11 cellular contexts compared by ENCODE assay signal in the genomic region with DNA sequence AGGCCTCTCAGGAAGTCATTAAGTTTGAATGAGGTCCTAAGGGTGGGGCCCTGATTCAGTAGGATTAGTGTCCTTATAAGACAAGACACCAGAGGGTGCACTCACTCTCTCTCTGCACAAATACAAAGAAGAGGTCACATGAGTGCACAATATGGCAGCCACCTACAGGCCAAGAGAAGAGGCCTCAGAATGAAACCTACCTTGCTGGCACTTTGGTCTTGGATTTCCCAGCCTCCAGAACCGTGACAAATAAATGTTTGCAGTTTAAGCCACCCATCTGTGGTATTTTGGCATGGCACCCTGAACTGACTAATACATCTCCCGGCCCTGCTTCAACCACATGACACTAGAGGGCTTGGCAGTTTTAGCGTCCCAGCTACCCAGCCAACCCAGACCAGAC.
DNase-seq lines count a peak whose midpoint lies in the region; ATAC-seq and TF ChIP-seq lines count a peak whose summit lies in the region.
"Had no signal": no experiment of that assay in that cellular context is flagged by ENCODE, and none has a peak within 500 bp of the region (broad histone marks: within the 10 kb centered on the region; RNA-seq: fewer than 3 reads in every experiment).

No MANE protein-coding gene starts in this region.

- no TSS peak for BruUV-seq in Caco-2 (replicated peaks; lab: Mats Ljungman, UMichigan)

- TF ChIP-seq CTCF in GM12865 (IDR thresholded peaks at IDR 0.05; ENCODE audit: insufficient read depth, low read depth, low read length, missing control alignments) = no peak
- no peak for TF ChIP-seq CTCF in epithelial cell of esophagus (IDR thresholded peaks at IDR 0.05; ENCODE audit: insufficient read depth, low read depth, low read length, missing control alignments)
- TF ChIP-seq CTCF in Caco-2 (IDR thresholded peaks at IDR 0.05; ENCODE audit: insufficient read depth in 1 of 2, low read depth in 1 of 2, low read length in 1 of 2, severe bottlenecking in 1 of 2, unreplicated experiment in 1 of 2) = no peak

- intact Hi-C loops in Caco-2 (cut with micrococcal nuclease; ENCODE audit: unreplicated experiment) = no loop called here
- intact Hi-C loops in left ventricle myocardium superior (cut with micrococcal nuclease) = no loop called here

- no peaks in the 10 kb centered on the region; the same call in 1 of the 2 replicates for H3K9me3 ChIP-seq in Caco-2
- H3K9me3 ChIP-seq: uterus had no signal

- H3K27me3 Mint-ChIP-seq in Caco-2 (ENCODE audit: insufficient read depth, unreplicated experiment) = peaks cover 4% of the 10 kb centered on the region

- ATAC-seq in left ventricle myocardium superior = no peak
- ATAC-seq: effector memory CD8-positive, alpha-beta T cell; naive thymus-derived CD4-positive, alpha-beta T cell had no signal

- H3K27ac Mint-ChIP-seq in Caco-2 (ENCODE audit: unreplicated experiment) = no peak overlapping the region
- H3K27ac Mint-ChIP-seq: effector memory CD8-positive, alpha-beta T cell; naive thymus-derived CD4-positive, alpha-beta T cell had no signal

- peak; percentile 1 for DNase-seq in COR-L47 (lab: John Stamatoyannopoulos, UW)
- DNase-seq in GM12865 (ENCODE audit: low read depth) = peak; percentile 58
- peak; percentile 28 for DNase-seq in NCI-H69 (lab: John Stamatoyannopoulos, UW)
- peak; percentile 52 for DNase-seq in epithelial cell of esophagus (ENCODE audit: low read depth)
- no peak for DNase-seq in hepatic stellate cell (ENCODE audit: low spot score)
- no peak for DNase-seq in Caco-2
- no peak for DNase-seq in left ventricle myocardium superior
- DNase-seq: effector memory CD8-positive, alpha-beta T cell; IMR-90; naive thymus-derived CD4-positive, alpha-beta T cell; uterus had no signal

- H3K4me3 ChIP-seq in GM12865 (ENCODE audit: low read depth, low read length) (no peak overlapping the region), epithelial cell of esophagus (ENCODE audit: low read length) (no peak overlapping the region), Caco-2 (ENCODE audit: low read depth, low read length) (no peak overlapping the region)
- H3K4me3 ChIP-seq: uterus had no signal

- H3K36me3 Mint-ChIP-seq in Caco-2 (ENCODE audit: insufficient read depth, unreplicated experiment) = no peaks in the 10 kb centered on the region

- POLR2A ChIA-PET in Caco-2 (lab: Charles Lee) = no interaction called here

- H3K9me3 Mint-ChIP-seq in Caco-2 (ENCODE audit: unreplicated experiment) = peaks cover 15% of the 10 kb centered on the region
- H3K9me3 Mint-ChIP-seq: effector memory CD8-positive, alpha-beta T cell had no signal

- H3K27me3 ChIP-seq in Caco-2 (replicated peaks; ENCODE audit: control insufficient read depth, insufficient read depth, low read length) = no peaks in the 10 kb centered on the region
- H3K27me3 ChIP-seq: uterus had no signal

- CTCF ChIA-PET in Caco-2 (lab: Charles Lee) = no interaction called here

- no peaks in the 10 kb centered on the region for H3K4me1 ChIP-seq in Caco-2
- H3K4me1 ChIP-seq: uterus had no signal

- H3K4me1 Mint-ChIP-seq in Caco-2 (ENCODE audit: low read depth, unreplicated experiment) = no peaks in the 10 kb centered on the region

- no peaks in the 10 kb centered on the region for H3K36me3 ChIP-seq in Caco-2 (ENCODE audit: control insufficient read depth, insufficient read depth, low read length)
- H3K36me3 ChIP-seq: uterus had no signal

- H3K4me3 Mint-ChIP-seq in Caco-2 (ENCODE audit: unreplicated experiment) = no peak overlapping the region
- H3K4me3 Mint-ChIP-seq: effector memory CD8-positive, alpha-beta T cell; naive thymus-derived CD4-positive, alpha-beta T cell had no signal

Comparison
In these comparisons a context has a peak if more than half of its experiments do, and no peak if none do; other contexts are left out.
1. DNase-seq: peak in COR-L47 (single experiment), GM12865 (single experiment), NCI-H69 (single experiment) and epithelial cell of esophagus (single experiment); none in hepatic stellate cell (single experiment), Caco-2 (0 of 2) and left ventricle myocardium superior (single experiment).